26 cellular contexts compared by ENCODE assay signal in genomic region chr12:57159341-57159740, GRCh38. TPM values are rescaled to one million over a fixed set of nuclear protein-coding genes. Genes with fewer than 3 reads are reported as not detected.
DNase-seq lines count a peak whose midpoint lies in the region; ATAC-seq, FAIRE-seq and TF ChIP-seq lines count a peak whose summit lies in the region.
"Had no signal": no experiment of that assay in that cellular context is flagged by ENCODE, and none has a peak within 500 bp of the region (broad histone marks: within the 10 kb centered on the region; RNA-seq: fewer than 3 reads in every experiment).

No MANE protein-coding gene starts in this region.

- no peak overlapping the region for H2AFZ ChIP-seq in H1 (ENCODE audit: low read length)

- H3K23ac ChIP-seq in H1 (ENCODE audit: insufficient read length), result no peak overlapping the region

- FAIRE-seq in H1 (lab: Jason Lieb, UNC) (no peak), small intestine (lab: Jason Lieb, UNC) (no peak)
- FAIRE-seq: A549 had no signal

- POLR2A ChIA-PET in H1 (lab: Charles Lee; ENCODE audit: partially characterized antibody), result interaction anchor here (0.8 to 10.8 kb wide), 12 partner anchors 9 to 441 kb away, joined by 3 to 75 read pairs (median 6); partner anchors contain the start of genes LRP1 and LRP1-AS

- no peaks in the 10 kb centered on the region for H3K9me3 ChIP-seq in H1 (ENCODE audit: insufficient read depth in 2 of 2, low read depth in 1 of 2, low read length in 1 of 2)
- H3K9me3 ChIP-seq in muscle layer of duodenum (ENCODE audit: control insufficient read depth in 1 of 2, low read length in 2 of 2), result no peaks in the 10 kb centered on the region
- no peaks in the 10 kb centered on the region for H3K9me3 ChIP-seq in small intestine (ENCODE audit: control insufficient read depth, low read depth)
- H3K9me3 ChIP-seq: A549, HAP-1, lower lobe of right lung, thyroid gland had no signal

- H2BK20ac ChIP-seq in H1 (ENCODE audit: low read length), result no peak overlapping the region

- no peak overlapping the region for H2BK120ac ChIP-seq in H1 (replicated peaks; ENCODE audit: low read depth, low read length)

- WGBS in H1 (ENCODE audit: extremely low coverage in 1 of 2, insufficient coverage in 1 of 2, insufficient read length in 1 of 2, insufficient replicate concordance in 2 of 2, low coverage in 1 of 2, low lambda C conversion rate in 2 of 2, missing lambda C conversion rate in 1 of 2), 2 experiments, result 93% methylated on average over 4 of the region's 4 CpGs; no CpG with 5 or more reads in 1 of the 2 experiments
- 70 to 76% (median 74%) methylated on average over 4 of the region's 4 CpGs for WGBS in small intestine, 3 donors

- H3K27ac ChIP-seq in H1 (ENCODE audit: low read depth, low read length) (no peak overlapping the region), muscle layer of duodenum (ENCODE audit: low read length) (peak overlapping the region; percentile 13), small intestine (ENCODE audit: low read depth in 1 of 2, low read length in 1 of 2) (no peak overlapping the region)
- H3K27ac ChIP-seq: A549, KMS-11, lower lobe of right lung had no signal

- no peaks in the 10 kb centered on the region for H3K23me2 ChIP-seq in H1 (ENCODE audit: low read depth, low read length)

- TF ChIP-seq CTCF in H1 (IDR thresholded peaks at IDR 0.05; ENCODE audit: control extremely low read depth in 1 of 3, insufficient read depth in 1 of 3, low read depth in 1 of 3, low read length in 3 of 3), result no peak

- DNase-seq in Right ventricle myocardium superior (peak; percentile 56), cardiac septum (ENCODE audit: low spot score) (no peak), H1 (ENCODE audit: low read depth in 1 of 2, low spot score in 2 of 2) (no peak), HuH-7.5 (ENCODE audit: low spot score) (no peak), AG08396 (ENCODE audit: low spot score) (no peak), occipital lobe (lab: John Stamatoyannopoulos, UW) (no peak), small intestine (no peak)
- DNase-seq: activated CD4-positive, alpha-beta T cell treated with anti-CD3 and anti-CD28 coated beads for 4 hours; activated CD8-positive, alpha-beta memory T cell treated with anti-CD3 and anti-CD28 coated beads for 24 hours; activated effector memory CD4-positive, alpha-beta T cell treated with anti-CD3 and anti-CD28 coated beads, Interleukin-2, amount 50 U/mL, for 16 hours; activated naive CD8-positive, alpha-beta T cell treated with anti-CD3 and anti-CD28 coated beads for 36 hours; DMS79 treated with DMSO at 0.1 percent for 48 hours; effector CD4-positive, alpha-beta T cell; GF-D8; glutamatergic neuron; islet precursor cell; lower lobe of right lung; NCI-H1417 treated with DMSO at 0.1 percent for 48 hours; thyroid gland had no signal

- no peak overlapping the region for H3K9ac ChIP-seq in H1 (replicated peaks in 1 of 4; ENCODE audit: extremely low read depth in 1 of 4, low read depth in 3 of 4, low read length in 3 of 4)
- H3K9ac ChIP-seq: KMS-11 had no signal

- no peaks in the 10 kb centered on the region for H3K4me1 ChIP-seq in H1 (replicated peaks in 1 of 4; ENCODE audit: control insufficient read depth in 3 of 4, insufficient read depth in 4 of 4, low read length in 3 of 4)
- H3K4me1 ChIP-seq in muscle layer of duodenum (ENCODE audit: control insufficient read depth in 1 of 2, insufficient read depth in 2 of 2, low read length in 2 of 2), result peaks cover 0 to 19% of the 10 kb centered on the region in 2 donors
- H3K4me1 ChIP-seq in small intestine (ENCODE audit: control insufficient read depth in 2 of 2, insufficient read depth in 1 of 2, low read depth in 1 of 2, low read length in 1 of 2), result no peaks in the 10 kb centered on the region
- H3K4me1 ChIP-seq: A549, HAP-1, thyroid gland had no signal

- no peak overlapping the region for H2BK15ac ChIP-seq in H1 (ENCODE audit: low read length)

- H2AK5ac ChIP-seq in H1 (ENCODE audit: low read depth, low read length), result no peak overlapping the region

- H3K14ac ChIP-seq in H1 (ENCODE audit: insufficient read length), result no peak overlapping the region

- CTCF ChIA-PET in H1 (lab: Charles Lee; ENCODE audit: partially characterized antibody), result interaction anchor here (0.6 to 10.6 kb wide), 9 partner anchors 12 to 618 kb away, joined by 3 to 150 read pairs (median 4); partner anchors contain the start of gene LRP1-AS

- H2BK5ac ChIP-seq in H1 (ENCODE audit: low read depth, low read length), result 0 out of 2 replicates have a peak overlapping the region, but pooled peaks have one; percentile 52

- H4K20me1 ChIP-seq in H1 (replicated peaks in 1 of 2; ENCODE audit: control insufficient read depth in 1 of 2, insufficient read depth in 2 of 2, low read length in 2 of 2), result peaks cover 3 to 19% of the 10 kb centered on the region in 2 experiments

- H3K4me2 ChIP-seq in H1 (ENCODE audit: insufficient read depth in 1 of 2, low read depth in 2 of 2, low read length in 2 of 2), result no peak overlapping the region
- H3K4me2 ChIP-seq: A549, KMS-11 had no signal

- H3K18ac ChIP-seq in H1 (ENCODE audit: extremely low read depth, low read length), result no peak overlapping the region

- H3K79me1 ChIP-seq in H1 (ENCODE audit: low read depth, low read length), result no peaks in the 10 kb centered on the region

- no peak overlapping the region for H3K4ac ChIP-seq in H1 (replicated peaks; ENCODE audit: insufficient read length, low read depth, low read length)

- peaks cover 37 to 96% (median 77%) of the 10 kb centered on the region in 4 experiments; a peak in 7 of 8 replicates for H3K36me3 ChIP-seq in H1 (ENCODE audit: control insufficient read depth in 2 of 4, insufficient read depth in 4 of 4, low read length in 3 of 4)
- peaks cover 64 to 74% of the 10 kb centered on the region in 2 donors for H3K36me3 ChIP-seq in muscle layer of duodenum (ENCODE audit: control insufficient read depth in 1 of 2, insufficient read depth in 2 of 2, low read length in 2 of 2)
- peaks cover 4 to 7% of the 10 kb centered on the region in 2 donors for H3K36me3 ChIP-seq in small intestine (ENCODE audit: control insufficient read depth in 2 of 2, insufficient read depth in 2 of 2, low read length in 2 of 2)

- H3K27me3 ChIP-seq in H1 (replicated peaks in 1 of 4; ENCODE audit: control insufficient read depth in 3 of 4, extremely low read depth in 1 of 4, insufficient read depth in 3 of 4, low read length in 3 of 4), result no peaks in the 10 kb centered on the region
- H3K27me3 ChIP-seq in muscle layer of duodenum (ENCODE audit: low read depth, low read length), result no peaks in the 10 kb centered on the region
- H3K27me3 ChIP-seq in small intestine (ENCODE audit: control insufficient read depth in 2 of 2, insufficient read depth in 2 of 2, low read length in 2 of 2), result no peaks in the 10 kb centered on the region
- H3K27me3 ChIP-seq: thyroid gland had no signal

- H3K79me2 ChIP-seq in H1 (ENCODE audit: control insufficient read depth in 1 of 2, insufficient read depth in 2 of 2, low read length in 2 of 2), result no peaks in the 10 kb centered on the region

- H4K91ac ChIP-seq in H1 (replicated peaks; ENCODE audit: insufficient read length, low read length), result no peak overlapping the region

- TF ChIP-seq POLR2A in H1 (IDR thresholded peaks at IDR 0.05; ENCODE audit: control extremely low read depth in 1 of 2, low read depth in 2 of 2, low read length in 2 of 2), result no peak

- H3K4me3 ChIP-seq in H1 (ENCODE audit: extremely low read depth in 1 of 4, insufficient read depth in 2 of 4, low read depth in 3 of 4, low read length in 4 of 4) (no peak overlapping the region), muscle layer of duodenum (ENCODE audit: low read depth in 1 of 2, low read length in 2 of 2) (no peak overlapping the region), small intestine (ENCODE audit: low read depth in 1 of 2, low read length in 2 of 2) (no peak overlapping the region)
- H3K4me3 ChIP-seq: A549, HAP-1, lower lobe of right lung, thyroid gland had no signal

- peak; percentile 12 for ATAC-seq in Right ventricle myocardium superior (ENCODE audit: poor library complexity)
- ATAC-seq: A549, lower lobe of right lung had no signal

- no peak for TF ChIP-seq RAD21 in H1 (IDR thresholded peaks at IDR 0.05 in 1 of 2, conservative IDR thresholded peaks at IDR 0.05 in 1 of 2; ENCODE audit: low read depth in 2 of 2, low read length in 2 of 2)

- H4K8ac ChIP-seq in H1 (ENCODE audit: extremely low read depth, insufficient read depth, low read length), result no peak overlapping the region

- TF ChIP-seq EP300 in H1 (IDR thresholded peaks at IDR 0.05; ENCODE audit: borderline replicate concordance in 1 of 2, low read depth in 2 of 2, low read length in 2 of 2), result no peak

- H2BK12ac ChIP-seq in H1 (ENCODE audit: low read depth, low read length), result no peak overlapping the region

- no peak overlapping the region for H4K5ac ChIP-seq in H1 (ENCODE audit: insufficient read length, low read depth, low read length)

- intact Hi-C loops in Right ventricle myocardium superior (cut with DNase I) (no loop called here), cardiac septum (cut with DNase I) (no loop called here)

- no peak overlapping the region for H3K56ac ChIP-seq in H1 (replicated peaks; ENCODE audit: insufficient read length, low read depth, low read length)

RNA-seq across cellular contexts. Expression of gene LRP1-AS, which starts 11.9 kb away (rescaled TPM):
- not detected for total RNA-seq in Right ventricle myocardium superior
- not detected for total RNA-seq in cardiac septum
- not detected in 2 replicates for total RNA-seq in H1 (2021; fragmentation: NEBNext Ultra II Directional; extraction: Animal tissue kit (Norgen Biotek cat#: 25700))
- polyA plus RNA-seq in H1 (2011; rRNA removed), result not detected in 2 replicates
- polyA plus RNA-seq in H1 (2011; cell fraction: cytosol; rRNA removed), result not detected
- not detected for polyA plus RNA-seq in H1 (2011; cell fraction: nucleus; rRNA removed)
- polyA plus RNA-seq in H1 (2012, experiment 1 of 2), result not detected in 4 replicates
- not detected for polyA plus RNA-seq in H1 (2012, experiment 2 of 2)
- not detected for polyA plus RNA-seq in H1 (2013, experiment 1 of 2)
- polyA plus RNA-seq in H1 (2013, experiment 2 of 2), result not detected
- not detected in 2 replicates for polyA minus RNA-seq in H1 (2011; rRNA and poly(A)+ RNA removed)
- polyA minus RNA-seq in H1 (2011; cell fraction: cytosol; rRNA and poly(A)+ RNA removed), result not detected
- not detected for polyA minus RNA-seq in H1 (2011; cell fraction: nucleus; rRNA and poly(A)+ RNA removed)
- not detected for total RNA-seq in occipital lobe
- polyA plus RNA-seq in small intestine, result under 1 TPM in 1 of 3 donors, not detected in 2; 0.15 TPM
- total RNA-seq: activated naive CD8-positive, alpha-beta T cell treated with anti-CD3 and anti-CD28 coated beads for 36 hours; chondrocyte; lower lobe of right lung; NCI-H460; progenitor cell of endocrine pancreas; thyroid gland had no signal
- polyA plus RNA-seq: A549 had no signal

RNA-seq across cellular contexts. Expression of gene LRP1, which starts 31.1 kb away (rescaled TPM):
- total RNA-seq in Right ventricle myocardium superior (121 TPM), cardiac septum (103 TPM), occipital lobe (65.4 TPM)
- 92.5 and 99.1 TPM in 2 replicates for total RNA-seq in H1 (2021; fragmentation: NEBNext Ultra II Directional; extraction: Animal tissue kit (Norgen Biotek cat#: 25700))
- polyA plus RNA-seq in H1 (2011; rRNA removed) (35.3 and 59.0 TPM in 2 replicates), small intestine (10 to 100 TPM; 24.3 to 47.5 (median 35.8) TPM)
- 32.8 TPM for polyA plus RNA-seq in H1 (2011; cell fraction: cytosol; rRNA removed)
- 168 TPM for polyA plus RNA-seq in H1 (2011; cell fraction: nucleus; rRNA removed)
- polyA plus RNA-seq in H1 (2012, experiment 1 of 2), result 61.6 to 121 TPM (median 97.9 TPM) in 4 replicates
- polyA plus RNA-seq in H1 (2012, experiment 2 of 2), result 64.6 TPM
- polyA plus RNA-seq in H1 (2013, experiment 1 of 2), result 72.6 TPM
- 45.3 TPM for polyA plus RNA-seq in H1 (2013, experiment 2 of 2)
- 137 and 189 TPM in 2 replicates for polyA minus RNA-seq in H1 (2011; rRNA and poly(A)+ RNA removed)
- polyA minus RNA-seq in H1 (2011; cell fraction: cytosol; rRNA and poly(A)+ RNA removed), result 104 TPM
- 104 TPM for polyA minus RNA-seq in H1 (2011; cell fraction: nucleus; rRNA and poly(A)+ RNA removed)

RNA-seq across cellular contexts. Expression of gene STAT6, which starts 48.2 kb away (rescaled TPM):
- total RNA-seq in Right ventricle myocardium superior, result 49.5 TPM
- 42.1 TPM for total RNA-seq in cardiac septum
- total RNA-seq in H1 (2021; fragmentation: NEBNext Ultra II Directional; extraction: Animal tissue kit (Norgen Biotek cat#: 25700)), result 26.8 and 32.9 TPM in 2 replicates
- polyA plus RNA-seq in H1 (2011; rRNA removed), result 38.7 and 52.2 TPM in 2 replicates
- polyA plus RNA-seq in H1 (2011; cell fraction: cytosol; rRNA removed), result 42.9 TPM
- polyA plus RNA-seq in H1 (2011; cell fraction: nucleus; rRNA removed), result 104 TPM
- 32.8 to 37.0 TPM (median 34.7 TPM) in 4 replicates for polyA plus RNA-seq in H1 (2012, experiment 1 of 2)
- polyA plus RNA-seq in H1 (2012, experiment 2 of 2), result 21.8 TPM
- 26.6 TPM for polyA plus RNA-seq in H1 (2013, experiment 1 of 2)
- 28.7 TPM for polyA plus RNA-seq in H1 (2013, experiment 2 of 2)
- 32.3 and 34.6 TPM in 2 replicates for polyA minus RNA-seq in H1 (2011; rRNA and poly(A)+ RNA removed)
- polyA minus RNA-seq in H1 (2011; cell fraction: cytosol; rRNA and poly(A)+ RNA removed), result 11.3 TPM
- 30.5 TPM for polyA minus RNA-seq in H1 (2011; cell fraction: nucleus; rRNA and poly(A)+ RNA removed)
- 4.7 TPM for total RNA-seq in occipital lobe
- polyA plus RNA-seq in small intestine, result 100 to 1,000 TPM; 129 to 842 (median 558) TPM

RNA-seq across cellular contexts. Expression of gene NXPH4, which starts 57.3 kb away (rescaled TPM):
- 0.70 TPM for total RNA-seq in Right ventricle myocardium superior
- total RNA-seq in cardiac septum, result 20.0 TPM
- total RNA-seq in H1 (2021; fragmentation: NEBNext Ultra II Directional; extraction: Animal tissue kit (Norgen Biotek cat#: 25700)), result 1.7 and 1.8 TPM in 2 replicates
- polyA plus RNA-seq in H1 (2011; rRNA removed), result 0.92 and 1.4 TPM in 2 replicates
- 0.48 TPM for polyA plus RNA-seq in H1 (2011; cell fraction: cytosol; rRNA removed)
- 1.7 TPM for polyA plus RNA-seq in H1 (2011; cell fraction: nucleus; rRNA removed)
- polyA plus RNA-seq in H1 (2012, experiment 1 of 2), result 1.7 to 3.4 TPM (median 2.3 TPM) in 4 replicates
- polyA plus RNA-seq in H1 (2012, experiment 2 of 2), result 1.5 TPM
- 3.2 TPM for polyA plus RNA-seq in H1 (2013, experiment 1 of 2)
- 3.0 TPM for polyA plus RNA-seq in H1 (2013, experiment 2 of 2)
- polyA minus RNA-seq in H1 (2011; rRNA and poly(A)+ RNA removed), result 0.59 and 0.63 TPM in 2 replicates
- 1.3 TPM for polyA minus RNA-seq in H1 (2011; cell fraction: cytosol; rRNA and poly(A)+ RNA removed)
- 1.00 TPM for polyA minus RNA-seq in H1 (2011; cell fraction: nucleus; rRNA and poly(A)+ RNA removed)
- 0.78 TPM for total RNA-seq in occipital lobe
- polyA plus RNA-seq in small intestine, result under 1 TPM in 1 of 3 donors, not detected in 2; 0.10 TPM
- total RNA-seq: lower lobe of right lung had no signal
